Comparison of ENCODE assay signal across 34 cellular contexts in genomic region chr21:28181730-28182129, GRCh38.
A peak's percentile ranks its signal among the peaks of the same experiment; 100 is the strongest.
DNase-seq lines count a peak whose midpoint lies in the region; ATAC-seq, FAIRE-seq and TF ChIP-seq lines count a peak whose summit lies in the region.
"Had no signal": no experiment of that assay in that cellular context is flagged by ENCODE, and none has a peak within 500 bp of the region (broad histone marks: within the 10 kb centered on the region; RNA-seq: fewer than 3 reads in every experiment).

No MANE protein-coding gene starts in this region.

- no peak for DNase-seq in HepG2 (ENCODE audit: low spot score)
- DNase-seq in left lobe of liver (ENCODE audit: low spot score) = no peak
- DNase-seq in right lobe of liver = no peak
- DNase-seq in activated naive CD4-positive, alpha-beta T cell treated with anti-CD3 and anti-CD28 coated beads for 36 hours = no peak
- DNase-seq in MV-4-11 (lab: John Stamatoyannopoulos, UW) = no peak
- DNase-seq: 8988T; ACHN; AML-193; BE2C; C1 segment of cervical spinal cord; Caco-2; Calu3; CD4-positive, alpha-beta memory T cell; CD4-positive, alpha-beta T cell; CD4-positive, CD25-positive, alpha-beta regulatory T cell; CD8-positive, alpha-beta memory T cell; CD8-positive, alpha-beta T cell; COR-L47; DMS 273 treated with DMSO at 0.1 percent for 48 hours; DMS153; DMS53; DMS79; DMS79 treated with DMSO at 0.1 percent for 48 hours; DND-41; EL had no signal

- POLR2A ChIA-PET in HepG2 (lab: Yijun Ruan, JAX) = no interaction called here

- no peak overlapping the region for H3K4me3 Mint-ChIP-seq in activated naive CD4-positive, alpha-beta T cell treated with anti-CD3 and anti-CD28 coated beads for 36 hours
- H3K4me3 Mint-ChIP-seq: B cell; CD14-positive monocyte; CD4-positive, alpha-beta T cell; CD4-positive, CD25-positive, alpha-beta regulatory T cell; CD8-positive, alpha-beta memory T cell; CD8-positive, alpha-beta T cell had no signal

- no peak overlapping the region for H2AFZ ChIP-seq in HepG2 (ENCODE audit: low read length)

- H3K79me2 ChIP-seq in HepG2 (ENCODE audit: insufficient read depth, low read length) = no peaks in the 10 kb centered on the region

- FAIRE-seq in HepG2 (lab: Jason Lieb, UNC) = no peak
- FAIRE-seq: A549, D721Med had no signal

- TF ChIP-seq CTCF in liver (IDR thresholded peaks at IDR 0.05; ENCODE audit: low read depth, low read length, missing input control) = no peak
- TF ChIP-seq CTCF in HepG2 (CRISPR knock-in tag; IDR thresholded peaks at IDR 0.05) = no peak
- no peak for TF ChIP-seq CTCF in right lobe of liver (IDR thresholded peaks at IDR 0.05)

- ATAC-seq in HepG2 = no peak
- peak; percentile 56 for ATAC-seq in left lobe of liver
- peak in 3 of 4 donors; percentile 33 to 68 (median 59) for ATAC-seq in right lobe of liver
- ATAC-seq: A549; CD8-positive, alpha-beta T cell had no signal

- H3K9me3 Mint-ChIP-seq in activated naive CD4-positive, alpha-beta T cell treated with anti-CD3 and anti-CD28 coated beads for 36 hours = no peaks in the 10 kb centered on the region
- H3K9me3 Mint-ChIP-seq: CD4-positive, alpha-beta T cell; CD8-positive, alpha-beta T cell had no signal

- H3K4me3 ChIP-seq in liver (ENCODE audit: low read depth in 1 of 3, low read length in 3 of 3) (no peak overlapping the region), HepG2 (replicated peaks in 1 of 3; ENCODE audit: insufficient read depth in 1 of 3, low read depth in 2 of 3, low read length in 3 of 3) (no peak overlapping the region), right lobe of liver (no peak overlapping the region)
- H3K4me3 ChIP-seq: A549; BLaER1; BLaER1 treated with 17β-estradiol and CSF1 and Interleukin-3, amounts not matched to agents 10 nM and 100 nM had no signal

- H3K9ac ChIP-seq in liver (ENCODE audit: low read depth in 1 of 2, low read length in 2 of 2) (no peak overlapping the region), HepG2 (ENCODE audit: insufficient read depth, low read depth, low read length) (no peak overlapping the region)
- H3K9ac ChIP-seq: BLaER1; BLaER1 treated with 17β-estradiol and CSF1 and Interleukin-3, amounts not matched to agents 10 nM and 100 nM had no signal

- in situ Hi-C loops in HepG2 (cut with HindIII; ENCODE audit: extremely low pct_ligation_motif_present, low pct_unique_long_range_greater_than_20kb) = no loop called here

- H3K27me3 ChIP-seq in liver (ENCODE audit: control insufficient read depth in 4 of 4, insufficient read depth in 4 of 4, low read length in 3 of 4) (no peaks in the 10 kb centered on the region), HepG2 (ENCODE audit: control insufficient read depth in 1 of 2, insufficient read depth in 2 of 2, low read length in 2 of 2) (no peaks in the 10 kb centered on the region), right lobe of liver (no peaks in the 10 kb centered on the region)
- H3K27me3 ChIP-seq: BE2C; BLaER1; BLaER1 treated with 17β-estradiol and CSF1 and Interleukin-3, amounts not matched to agents 10 nM and 100 nM had no signal

- H3K4me1 ChIP-seq in liver (ENCODE audit: control insufficient read depth in 4 of 4, insufficient read depth in 4 of 4, low read length in 3 of 4) (no peaks in the 10 kb centered on the region), HepG2 (ENCODE audit: insufficient read depth, low read length) (no peaks in the 10 kb centered on the region), right lobe of liver (no peaks in the 10 kb centered on the region)
- H3K4me1 ChIP-seq: A549; BE2C; BLaER1; BLaER1 treated with 17β-estradiol and CSF1 and Interleukin-3, amounts not matched to agents 10 nM and 100 nM; Caco-2 had no signal

- no peak overlapping the region for H3K27ac Mint-ChIP-seq in activated naive CD4-positive, alpha-beta T cell treated with anti-CD3 and anti-CD28 coated beads for 36 hours
- H3K27ac Mint-ChIP-seq: B cell; CD14-positive monocyte; CD4-positive, alpha-beta memory T cell; CD4-positive, alpha-beta T cell; CD4-positive, CD25-positive, alpha-beta regulatory T cell; CD8-positive, alpha-beta memory T cell; CD8-positive, alpha-beta T cell had no signal

- CTCF ChIA-PET in HepG2 (lab: Yijun Ruan, JAX; ENCODE audit: low intra/inter-chr PET ratio, low total read pairs) = no interaction called here
- CTCF ChIA-PET in activated naive CD4-positive, alpha-beta T cell treated with anti-CD3 and anti-CD28 coated beads for 36 hours (lab: Charles Lee) = no interaction called here

- H3K36me3 Mint-ChIP-seq in activated naive CD4-positive, alpha-beta T cell treated with anti-CD3 and anti-CD28 coated beads for 36 hours (ENCODE audit: low read depth) = no peaks in the 10 kb centered on the region
- H3K36me3 Mint-ChIP-seq: CD14-positive monocyte; CD4-positive, alpha-beta memory T cell; CD4-positive, CD25-positive, alpha-beta regulatory T cell; CD8-positive, alpha-beta memory T cell; CD8-positive, alpha-beta T cell had no signal

- intact Hi-C loops in HepG2 (cut with micrococcal nuclease; ENCODE audit: unreplicated experiment) (no loop called here), right lobe of liver (cut with DNase I) (no loop called here)
- intact Hi-C loops in activated naive CD4-positive, alpha-beta T cell treated with anti-CD3 and anti-CD28 coated beads for 36 hours (cut with micrococcal nuclease) = no loop called here

- no peak overlapping the region for H3K4me2 ChIP-seq in HepG2 (ENCODE audit: low read depth, low read length)
- H3K4me2 ChIP-seq: A549; BLaER1; BLaER1 treated with 17β-estradiol and CSF1 and Interleukin-3, amounts not matched to agents 10 nM and 100 nM had no signal

- 64% methylated on average over 4 of the region's 4 CpGs for WGBS in liver
- WGBS in HepG2 (ENCODE audit: low lambda C conversion rate) = 8% methylated on average over 4 of the region's 4 CpGs
- 48% methylated on average over 4 of the region's 4 CpGs for WGBS in right lobe of liver (ENCODE audit: insufficient coverage, low coverage, low lambda C conversion rate, missing lambda C conversion rate)

- H3K27ac ChIP-seq in liver (ENCODE audit: low read depth in 1 of 2, low read length in 2 of 2) = no peak overlapping the region
- H3K27ac ChIP-seq in HepG2 (ENCODE audit: extremely low read length, insufficient read depth, low read length) = no peak overlapping the region
- no peak overlapping the region for H3K27ac ChIP-seq in right lobe of liver
- H3K27ac ChIP-seq: 22Rv1; A549; BLaER1; BLaER1 treated with 17β-estradiol and CSF1 and Interleukin-3, amounts not matched to agents 10 nM and 100 nM; C4-2B had no signal

- H3K4me1 Mint-ChIP-seq in activated naive CD4-positive, alpha-beta T cell treated with anti-CD3 and anti-CD28 coated beads for 36 hours (ENCODE audit: low read depth) = no peaks in the 10 kb centered on the region
- H3K4me1 Mint-ChIP-seq: B cell; CD14-positive monocyte; CD4-positive, alpha-beta memory T cell; CD4-positive, CD25-positive, alpha-beta regulatory T cell; CD8-positive, alpha-beta memory T cell had no signal

- TF ChIP-seq POLR2A in HepG2 (IDR thresholded peaks at IDR 0.05; ENCODE audit: insufficient read depth in 1 of 2, low read depth in 2 of 2, low read length in 2 of 2) (no peak), right lobe of liver (IDR thresholded peaks at IDR 0.05) (no peak)

- H3K9me3 ChIP-seq in liver (ENCODE audit: control insufficient read depth in 4 of 4, low read length in 3 of 4) = peaks cover 0 to 7% (median 3%) of the 10 kb centered on the region in 4 donors
- peaks cover 77% of the 10 kb centered on the region for H3K9me3 ChIP-seq in HepG2 (ENCODE audit: low read length)
- H3K9me3 ChIP-seq in right lobe of liver = no peaks in the 10 kb centered on the region
- H3K9me3 ChIP-seq: A549 had no signal

- no peaks in the 10 kb centered on the region for H3K27me3 Mint-ChIP-seq in activated naive CD4-positive, alpha-beta T cell treated with anti-CD3 and anti-CD28 coated beads for 36 hours (ENCODE audit: low read depth)
- H3K27me3 Mint-ChIP-seq: B cell; CD4-positive, alpha-beta memory T cell; CD4-positive, alpha-beta T cell; CD4-positive, CD25-positive, alpha-beta regulatory T cell had no signal

- TF ChIP-seq RAD21 in liver (IDR thresholded peaks at IDR 0.05) (no peak), HepG2 (CRISPR knock-in tag; IDR thresholded peaks at IDR 0.05) (no peak)

- no TSS peak for BruUV-seq in HepG2 (replicated peaks; lab: Mats Ljungman, UMichigan)

- TF ChIP-seq EP300 in HepG2 (IDR thresholded peaks at IDR 0.05; ENCODE audit: low read depth in 2 of 2, low read length in 2 of 2) = no peak
- TF ChIP-seq EP300 in HepG2 (CRISPR knock-in tag; IDR thresholded peaks at IDR 0.05; ENCODE audit: borderline replicate concordance) = no peak

- no peaks in the 10 kb centered on the region for H3K36me3 ChIP-seq in liver (ENCODE audit: control insufficient read depth in 4 of 4, insufficient read depth in 3 of 4, low read depth in 1 of 4, low read length in 3 of 4)
- H3K36me3 ChIP-seq in HepG2 (replicated peaks in 1 of 2; ENCODE audit: control insufficient read depth in 1 of 2, insufficient read depth in 2 of 2, low read length in 2 of 2) = no peaks in the 10 kb centered on the region
- H3K36me3 ChIP-seq in right lobe of liver = no peaks in the 10 kb centered on the region
- H3K36me3 ChIP-seq: BE2C; BLaER1; BLaER1 treated with 17β-estradiol and CSF1 and Interleukin-3, amounts not matched to agents 10 nM and 100 nM had no signal

- no peaks in the 10 kb centered on the region for H4K20me1 ChIP-seq in HepG2 (ENCODE audit: insufficient read depth, low read length)
- H4K20me1 ChIP-seq: BLaER1; BLaER1 treated with 17β-estradiol and CSF1 and Interleukin-3, amounts not matched to agents 10 nM and 100 nM had no signal

TF ChIP-seq in liver, 16 proteins besides CTCF, POLR2A, EP300 and RAD21:
- peak in 1 of 2 donors; percentile 31 for TF ChIP-seq RXRA (IDR thresholded peaks at IDR 0.05)
- peak; percentile 69 to 81 for TF ChIP-seq HNF4A (conservative IDR thresholded peaks at IDR 0.05)
- TF ChIP-seq SP1 (IDR thresholded peaks at IDR 0.05) = no peak

TF ChIP-seq in HepG2, 621 proteins besides CTCF, POLR2A, EP300 and RAD21:
- TF ChIP-seq ZNF576 (CRISPR knock-in tag; IDR thresholded peaks at IDR 0.05) (no peak), SRSF9 (IDR thresholded peaks at IDR 0.05; ENCODE audit: borderline replicate concordance, insufficient read depth, low read depth, low read length, poor library complexity, severe bottlenecking) (no peak)
